27 cellular contexts compared by ENCODE assay signal in the genomic region with DNA sequence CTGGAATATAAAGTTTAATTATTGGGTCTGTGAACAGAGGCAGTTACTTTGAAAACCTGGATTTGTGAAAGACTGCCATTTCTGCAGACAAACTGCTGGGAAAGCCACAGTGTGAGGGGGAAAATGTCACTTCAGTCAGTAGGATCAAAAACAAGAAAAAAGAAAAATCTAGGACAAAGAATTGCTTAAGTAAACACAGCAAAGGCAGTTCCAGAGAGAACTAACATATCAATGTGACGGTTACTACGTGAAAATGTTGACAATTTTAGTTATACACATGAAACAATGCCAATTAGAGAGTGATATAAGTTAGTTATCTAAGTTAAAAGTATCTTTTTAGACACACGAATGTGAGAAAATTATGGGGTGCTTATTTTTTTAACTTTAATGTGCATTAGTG.
"Had no signal": no experiment of that assay in that cellular context is flagged by ENCODE, and none has a peak within 500 bp of the region (broad histone marks: within the 10 kb centered on the region; RNA-seq: fewer than 3 reads in every experiment).

No MANE protein-coding gene starts in this region.

- DNase-seq: activated CD4-positive, alpha-beta memory T cell treated with anti-CD3 and anti-CD28 coated beads, Interleukin-2, amount 10 ng/mL, durations not matched to agents 7 days and 5 days; activated CD4-positive, alpha-beta T cell treated with anti-CD3 and anti-CD28 coated beads, Interleukin-2, amount 10 ng/mL, durations not matched to agents 7 days and 5 days; activated CD4-positive, CD25-positive, alpha-beta regulatory T cell; activated gamma-delta T cell; activated naive CD4-positive, alpha-beta T cell treated with anti-CD3 and anti-CD28 coated beads for 36 hours; activated T-cell treated with anti-CD3 and anti-CD28 coated beads for 4 hours; activated T-cell treated with anti-CD3 and anti-CD28 coated beads, Interleukin-2, amount 50 U/mL, for 48 hours; amygdala; brain microvascular endothelial cell; Kasumi-1; KBM-7; NCI-H1092 treated with DMSO at 0.1 percent for 48 hours; NCI-H1417 treated with DMSO at 0.1 percent for 48 hours; NCI-H1694; NCI-H2029; NCI-H2107; NCI-H2171 treated with DMSO at 0.1 percent for 48 hours; NCI-H226; NCI-H510A; NCI-H526 treated with DMSO at 0.1 percent for 48 hours; NCI-H82; SIG-M5; T-helper 17 cell; T-helper 9 cell had no signal

- H3K4me3 ChIP-seq: cardiac muscle cell had no signal

- H3K36me3 ChIP-seq: brain microvascular endothelial cell, cardiac muscle cell had no signal

- H3K27ac Mint-ChIP-seq: activated CD4-positive, alpha-beta memory T cell treated with anti-CD3 and anti-CD28 coated beads, Interleukin-2, amount 10 ng/mL, durations not matched to agents 7 days and 5 days; activated CD4-positive, alpha-beta T cell treated with anti-CD3 and anti-CD28 coated beads, Interleukin-2, amount 10 ng/mL, durations not matched to agents 7 days and 5 days; activated naive CD4-positive, alpha-beta T cell treated with anti-CD3 and anti-CD28 coated beads for 36 hours; activated naive CD8-positive, alpha-beta T cell; activated T-helper 17 cell treated with anti-CD3 and anti-CD28 coated beads, Interleukin-2, amount 50 U/mL, for 72 hours; T-helper 17 cell had no signal

- H3K27ac ChIP-seq: brain microvascular endothelial cell, cardiac muscle cell had no signal

- ATAC-seq: activated T-helper 17 cell treated with anti-CD3 and anti-CD28 coated beads, Interleukin-2, amount 50 U/mL, for 72 hours; T-helper 17 cell had no signal

- H3K27me3 ChIP-seq: brain microvascular endothelial cell, cardiac muscle cell had no signal

- H3K27me3 Mint-ChIP-seq: activated CD4-positive, alpha-beta memory T cell treated with anti-CD3 and anti-CD28 coated beads, Interleukin-2, amount 10 ng/mL, durations not matched to agents 7 days and 5 days; activated CD4-positive, alpha-beta T cell treated with anti-CD3 and anti-CD28 coated beads, Interleukin-2, amount 10 ng/mL, durations not matched to agents 7 days and 5 days; activated naive CD8-positive, alpha-beta T cell; activated T-helper 17 cell treated with anti-CD3 and anti-CD28 coated beads, Interleukin-2, amount 50 U/mL, for 72 hours; T-helper 17 cell had no signal

- H3K4me3 Mint-ChIP-seq: activated CD4-positive, alpha-beta memory T cell treated with anti-CD3 and anti-CD28 coated beads, Interleukin-2, amount 10 ng/mL, durations not matched to agents 7 days and 5 days; activated CD4-positive, alpha-beta T cell treated with anti-CD3 and anti-CD28 coated beads, Interleukin-2, amount 10 ng/mL, durations not matched to agents 7 days and 5 days; activated naive CD4-positive, alpha-beta T cell treated with anti-CD3 and anti-CD28 coated beads for 36 hours; activated naive CD8-positive, alpha-beta T cell; activated T-helper 17 cell treated with anti-CD3 and anti-CD28 coated beads, Interleukin-2, amount 50 U/mL, for 72 hours; T-helper 17 cell had no signal
